In the genomic region with DNA sequence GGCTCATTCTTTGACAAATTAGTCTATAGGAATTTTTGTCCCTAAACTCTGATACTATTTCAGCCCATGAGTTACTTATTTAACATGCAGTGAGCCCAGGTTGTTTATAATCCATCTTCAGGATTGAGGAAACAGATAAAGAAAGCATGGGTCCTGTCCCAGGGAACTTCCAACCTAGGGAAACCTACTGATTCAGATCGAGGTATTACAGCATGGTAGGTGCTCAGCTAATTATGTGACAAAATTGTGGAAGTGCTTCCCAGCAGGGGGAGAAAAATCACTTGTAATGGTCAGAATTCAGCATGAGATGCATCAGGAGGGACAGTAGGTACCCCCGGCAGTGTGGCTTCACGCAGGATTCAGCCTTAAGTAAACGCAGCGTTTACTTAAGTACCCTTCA, we compare ENCODE assay signal across 13 cellular contexts.
"Had no signal": no experiment of that assay in that cellular context is flagged by ENCODE, and none has a peak within 500 bp of the region (broad histone marks: within the 10 kb centered on the region; RNA-seq: fewer than 3 reads in every experiment).

No MANE protein-coding gene starts in this region.

- H3K27ac Mint-ChIP-seq: activated CD4-positive, alpha-beta T cell treated with anti-CD3 and anti-CD28 coated beads, Interleukin-2, amount 10 ng/mL, durations not matched to agents 7 days and 5 days; activated naive CD8-positive, alpha-beta T cell treated with anti-CD3 and anti-CD28 coated beads for 36 hours; stimulated activated effector memory CD8-positive, alpha-beta T cell treated with anti-CD3 and anti-CD28 coated beads, Interleukin-12 subunit alpha, Interleukin-12 subunit beta, amount 100 ng/mL, for 72 hours; T-helper 2 cell treated with Interferon-gamma antibody and Interleukin-4, amounts not matched to agents 5 μg/mL and 100 μg/mL, for 36 hours had no signal

- H3K36me3 Mint-ChIP-seq: activated naive CD8-positive, alpha-beta T cell treated with anti-CD3 and anti-CD28 coated beads for 36 hours; stimulated activated effector memory CD8-positive, alpha-beta T cell treated with anti-CD3 and anti-CD28 coated beads, Interleukin-12 subunit alpha, Interleukin-12 subunit beta, amount 100 ng/mL, for 72 hours had no signal

- ATAC-seq: gastroesophageal sphincter; heart right ventricle; stimulated activated effector memory CD8-positive, alpha-beta T cell treated with anti-CD3 and anti-CD28 coated beads, Interleukin-12 subunit alpha, Interleukin-12 subunit beta, amount 100 ng/mL, for 72 hours had no signal

- H2AFZ ChIP-seq: parathyroid adenoma had no signal

- DNase-seq: activated CD4-positive, alpha-beta T cell treated with anti-CD3 and anti-CD28 coated beads, Interleukin-2, amount 10 ng/mL, durations not matched to agents 7 days and 5 days; activated CD8-positive, alpha-beta memory T cell treated with anti-CD3 and anti-CD28 coated beads, Interleukin-2, amount 50 U/mL, for 48 hours; activated gamma-delta T cell treated with Interleukin-2 at 50 U/mL for 16 hours; activated naive CD8-positive, alpha-beta T cell treated with anti-CD3 and anti-CD28 coated beads for 36 hours; effector CD8-positive, alpha-beta T cell; heart right ventricle; midbrain had no signal

- H3K9me3 Mint-ChIP-seq: activated CD4-positive, alpha-beta T cell treated with anti-CD3 and anti-CD28 coated beads, Interleukin-2, amount 10 ng/mL, durations not matched to agents 7 days and 5 days; activated naive CD8-positive, alpha-beta T cell treated with anti-CD3 and anti-CD28 coated beads for 36 hours; stimulated activated effector memory CD8-positive, alpha-beta T cell treated with anti-CD3 and anti-CD28 coated beads, Interleukin-12 subunit alpha, Interleukin-12 subunit beta, amount 100 ng/mL, for 72 hours; T-helper 2 cell treated with Interferon-gamma antibody and Interleukin-4, amounts not matched to agents 5 μg/mL and 100 μg/mL, for 36 hours had no signal

- H3K4me3 Mint-ChIP-seq: activated CD4-positive, alpha-beta T cell treated with anti-CD3 and anti-CD28 coated beads, Interleukin-2, amount 10 ng/mL, durations not matched to agents 7 days and 5 days; activated naive CD8-positive, alpha-beta T cell treated with anti-CD3 and anti-CD28 coated beads for 36 hours; stimulated activated effector memory CD8-positive, alpha-beta T cell treated with anti-CD3 and anti-CD28 coated beads, Interleukin-12 subunit alpha, Interleukin-12 subunit beta, amount 100 ng/mL, for 72 hours; T-helper 2 cell treated with Interferon-gamma antibody and Interleukin-4, amounts not matched to agents 5 μg/mL and 100 μg/mL, for 36 hours had no signal

- H3K27ac ChIP-seq: gastroesophageal sphincter, heart right ventricle, parathyroid adenoma, thoracic aorta had no signal

- H3K4me1 ChIP-seq: gastroesophageal sphincter had no signal

- H3K4me3 ChIP-seq: gastroesophageal sphincter, heart right ventricle, lung, thoracic aorta had no signal

- H3K9ac ChIP-seq: parathyroid adenoma had no signal

- H3K36me3 ChIP-seq: gastroesophageal sphincter, heart right ventricle, thoracic aorta had no signal

- H3K9me3 ChIP-seq: gastroesophageal sphincter, heart right ventricle, thoracic aorta had no signal

- H3K79me2 ChIP-seq: parathyroid adenoma had no signal

- H3K27me3 ChIP-seq: gastroesophageal sphincter, heart right ventricle had no signal
